In the genomic region with DNA sequence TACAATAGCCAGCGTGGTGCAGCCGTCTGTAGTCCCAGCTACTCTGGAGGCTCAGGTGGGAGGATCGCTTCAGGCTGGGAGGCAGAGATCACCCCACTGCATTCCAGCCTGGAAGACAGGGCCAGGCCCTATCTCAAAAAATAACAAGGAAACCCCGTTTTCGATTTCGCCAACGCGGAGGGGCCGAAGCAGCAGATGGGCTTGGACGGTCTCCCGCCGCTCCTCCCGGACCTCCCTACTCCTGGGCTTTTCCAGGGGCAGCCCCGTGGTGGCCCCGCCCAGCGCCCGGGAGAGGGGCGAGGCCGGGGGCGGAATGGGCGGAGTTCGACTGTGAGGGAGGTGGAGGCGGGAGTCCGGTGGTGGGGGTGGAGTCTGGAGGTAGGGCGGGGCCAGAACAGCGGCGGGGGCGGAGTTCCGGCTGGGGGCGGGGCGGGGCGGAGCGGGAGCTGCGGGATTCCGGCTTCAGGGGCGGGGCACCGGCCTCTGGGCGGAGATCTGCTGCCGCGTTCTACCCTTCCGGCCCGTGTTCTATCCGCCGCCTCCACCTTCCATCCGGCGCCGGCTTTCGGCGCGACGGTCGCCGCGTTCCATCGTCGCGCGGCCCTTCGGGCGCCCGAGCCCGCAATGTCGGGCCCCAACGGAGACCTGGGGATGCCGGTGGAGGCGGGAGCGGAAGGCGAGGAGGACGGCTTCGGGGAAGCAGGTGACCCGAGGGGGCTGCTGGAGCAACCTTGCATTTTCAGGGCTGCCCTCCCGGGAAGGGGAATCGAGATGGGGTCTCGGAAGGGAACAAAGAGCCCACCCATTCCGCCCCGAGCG, we compare ENCODE assay signal across 1 cellular context.
TF ChIP-seq lines count a peak whose summit lies in the region.

A gene with protein sequence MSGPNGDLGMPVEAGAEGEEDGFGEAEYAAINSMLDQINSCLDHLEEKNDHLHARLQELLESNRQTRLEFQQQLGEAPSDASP (plus strand): TSS at position 482 of the 819 bp plus-strand sequence. CDS start 143 bp downstream, at position 625.

TF ChIP-seq in GM12878, 131 proteins besides CTCF, POLR2A, EP300 and RAD21 (continued from another document and continues in another):
- TF ChIP-seq, protein P1, sequence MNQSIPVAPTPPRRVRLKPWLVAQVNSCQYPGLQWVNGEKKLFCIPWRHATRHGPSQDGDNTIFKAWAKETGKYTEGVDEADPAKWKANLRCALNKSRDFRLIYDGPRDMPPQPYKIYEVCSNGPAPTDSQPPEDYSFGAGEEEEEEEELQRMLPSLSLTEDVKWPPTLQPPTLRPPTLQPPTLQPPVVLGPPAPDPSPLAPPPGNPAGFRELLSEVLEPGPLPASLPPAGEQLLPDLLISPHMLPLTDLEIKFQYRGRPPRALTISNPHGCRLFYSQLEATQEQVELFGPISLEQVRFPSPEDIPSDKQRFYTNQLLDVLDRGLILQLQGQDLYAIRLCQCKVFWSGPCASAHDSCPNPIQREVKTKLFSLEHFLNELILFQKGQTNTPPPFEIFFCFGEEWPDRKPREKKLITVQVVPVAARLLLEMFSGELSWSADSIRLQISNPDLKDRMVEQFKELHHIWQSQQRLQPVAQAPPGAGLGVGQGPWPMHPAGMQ (IDR thresholded peaks at IDR 0.05; ENCODE audit: borderline replicate concordance): no peak
- TF ChIP-seq SREBF2 (IDR thresholded peaks at IDR 0.05; ENCODE audit: low read length) (no peak), FOXM1 (IDR thresholded peaks at IDR 0.05; ENCODE audit: low read depth, low read length) (no peak), SMAD1 (IDR thresholded peaks at IDR 0.05; ENCODE audit: low read depth, partially characterized antibody) (no peak), NFIC (IDR thresholded peaks at IDR 0.05; ENCODE audit: low read depth, low read length) (no peak), ESRRA (IDR thresholded peaks at IDR 0.05; ENCODE audit: low read length) (no peak), PAX5 (IDR thresholded peaks at IDR 0.05; ENCODE audit: borderline replicate concordance, low read depth, low read length) (0 out of 2 replicates have a peak, but pooled peaks have one; percentile 33), FOXK2 (IDR thresholded peaks at IDR 0.05) (no peak; the same call in 1 of the 2 replicates), SRF (IDR thresholded peaks at IDR 0.05; ENCODE audit: low read depth in 2 of 2, low read length in 2 of 2) (peak in 1 of 2 experiments; percentile 69; a peak in 2 of 4 replicates), SIN3A (IDR thresholded peaks at IDR 0.05; ENCODE audit: low read depth, low read length) (no peak), BCL11A (IDR thresholded peaks at IDR 0.05; ENCODE audit: low read depth, low read length) (no peak), STAT1 (conservative IDR thresholded peaks at IDR 0.05) (0 out of 2 replicates have a peak, but pooled peaks have one; percentile 32), JUND (IDR thresholded peaks at IDR 0.05; ENCODE audit: low read depth, low read length) (no peak), BHLHE40 (IDR thresholded peaks at IDR 0.05; ENCODE audit: borderline replicate concordance in 1 of 2, low read depth in 2 of 2, low read length in 1 of 2) (peak in 1 of 2 experiments; percentile 69; a peak in 2 of 4 replicates), STAT3 (IDR thresholded peaks at IDR 0.05; ENCODE audit: low read depth, low read length) (no peak), MYC (IDR thresholded peaks at IDR 0.05; ENCODE audit: insufficient read depth, insufficient read length, insufficient replicate concordance, low read length, severe bottlenecking) (no peak), NR2C1 (IDR thresholded peaks at IDR 0.05) (no peak), DPF2 (IDR thresholded peaks at IDR 0.05) (peak; percentile 33; the same call in 1 of the 2 replicates), HDGF (IDR thresholded peaks at IDR 0.05) (no peak), ZNF217 (IDR thresholded peaks at IDR 0.05) (no peak), BACH1 (IDR thresholded peaks at IDR 0.05; ENCODE audit: borderline replicate concordance) (no peak; the same call in 1 of the 2 replicates), ZNF207 (IDR thresholded peaks at IDR 0.05; ENCODE audit: borderline replicate concordance) (peak; percentile 77), BMI1 (IDR thresholded peaks at IDR 0.05; ENCODE audit: borderline replicate concordance) (no peak), RELA (IDR thresholded peaks at IDR 0.05; ENCODE audit: borderline replicate concordance, partially characterized antibody) (no peak), POU2F2 (IDR thresholded peaks at IDR 0.05; ENCODE audit: borderline replicate concordance, low read depth, low read length) (no peak), MYB (IDR thresholded peaks at IDR 0.05; ENCODE audit: borderline replicate concordance, low read depth, low read length) (no peak), YY1 (IDR thresholded peaks at IDR 0.05; ENCODE audit: low read depth, low read length) (peak; percentile 65), CHD1 (IDR thresholded peaks at IDR 0.05; ENCODE audit: low read depth, low read length) (no peak), KDM1A (IDR thresholded peaks at IDR 0.05; ENCODE audit: borderline replicate concordance) (no peak), RAD51 (IDR thresholded peaks at IDR 0.05) (no peak), CBX5 (IDR thresholded peaks at IDR 0.05; ENCODE audit: low read depth) (no peak), MEF2B (IDR thresholded peaks at IDR 0.05; ENCODE audit: partially characterized antibody, poor library complexity, severe bottlenecking) (no peak), TCF3 (IDR thresholded peaks at IDR 0.05; ENCODE audit: borderline replicate concordance, insufficient read depth, low read depth, low read length) (0 out of 2 replicates have a peak, but pooled peaks have one; percentile 27), HCFC1 (IDR thresholded peaks at IDR 0.05; ENCODE audit: low read length) (peak; percentile 58), MTA3 (IDR thresholded peaks at IDR 0.05; ENCODE audit: borderline replicate concordance, low read length) (no peak), ZNF24 (IDR thresholded peaks at IDR 0.05) (no peak), TBL1XR1 (IDR thresholded peaks at IDR 0.05; ENCODE audit: low read depth, low read length) (no peak), CBX3 (IDR thresholded peaks at IDR 0.05; ENCODE audit: borderline replicate concordance, low read depth) (no peak), IKZF2 (IDR thresholded peaks at IDR 0.05) (peak; percentile 77 to 84)
- TF ChIP-seq, protein P2, sequence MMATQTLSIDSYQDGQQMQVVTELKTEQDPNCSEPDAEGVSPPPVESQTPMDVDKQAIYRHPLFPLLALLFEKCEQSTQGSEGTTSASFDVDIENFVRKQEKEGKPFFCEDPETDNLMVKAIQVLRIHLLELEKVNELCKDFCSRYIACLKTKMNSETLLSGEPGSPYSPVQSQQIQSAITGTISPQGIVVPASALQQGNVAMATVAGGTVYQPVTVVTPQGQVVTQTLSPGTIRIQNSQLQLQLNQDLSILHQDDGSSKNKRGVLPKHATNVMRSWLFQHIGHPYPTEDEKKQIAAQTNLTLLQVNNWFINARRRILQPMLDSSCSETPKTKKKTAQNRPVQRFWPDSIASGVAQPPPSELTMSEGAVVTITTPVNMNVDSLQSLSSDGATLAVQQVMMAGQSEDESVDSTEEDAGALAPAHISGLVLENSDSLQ (IDR thresholded peaks at IDR 0.05): no peak
- TF ChIP-seq, protein P3, sequence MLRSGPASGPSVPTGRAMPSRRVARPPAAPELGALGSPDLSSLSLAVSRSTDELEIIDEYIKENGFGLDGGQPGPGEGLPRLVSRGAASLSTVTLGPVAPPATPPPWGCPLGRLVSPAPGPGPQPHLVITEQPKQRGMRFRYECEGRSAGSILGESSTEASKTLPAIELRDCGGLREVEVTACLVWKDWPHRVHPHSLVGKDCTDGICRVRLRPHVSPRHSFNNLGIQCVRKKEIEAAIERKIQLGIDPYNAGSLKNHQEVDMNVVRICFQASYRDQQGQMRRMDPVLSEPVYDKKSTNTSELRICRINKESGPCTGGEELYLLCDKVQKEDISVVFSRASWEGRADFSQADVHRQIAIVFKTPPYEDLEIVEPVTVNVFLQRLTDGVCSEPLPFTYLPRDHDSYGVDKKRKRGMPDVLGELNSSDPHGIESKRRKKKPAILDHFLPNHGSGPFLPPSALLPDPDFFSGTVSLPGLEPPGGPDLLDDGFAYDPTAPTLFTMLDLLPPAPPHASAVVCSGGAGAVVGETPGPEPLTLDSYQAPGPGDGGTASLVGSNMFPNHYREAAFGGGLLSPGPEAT (IDR thresholded peaks at IDR 0.05; ENCODE audit: low read depth): peak; percentile 64
- TF ChIP-seq, protein P4, sequence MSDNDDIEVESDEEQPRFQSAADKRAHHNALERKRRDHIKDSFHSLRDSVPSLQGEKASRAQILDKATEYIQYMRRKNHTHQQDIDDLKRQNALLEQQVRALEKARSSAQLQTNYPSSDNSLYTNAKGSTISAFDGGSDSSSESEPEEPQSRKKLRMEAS (IDR thresholded peaks at IDR 0.05; ENCODE audit: low read depth, low read length): peak; percentile 37; the same call in 1 of the 2 replicates
- TF ChIP-seq, protein P5, sequence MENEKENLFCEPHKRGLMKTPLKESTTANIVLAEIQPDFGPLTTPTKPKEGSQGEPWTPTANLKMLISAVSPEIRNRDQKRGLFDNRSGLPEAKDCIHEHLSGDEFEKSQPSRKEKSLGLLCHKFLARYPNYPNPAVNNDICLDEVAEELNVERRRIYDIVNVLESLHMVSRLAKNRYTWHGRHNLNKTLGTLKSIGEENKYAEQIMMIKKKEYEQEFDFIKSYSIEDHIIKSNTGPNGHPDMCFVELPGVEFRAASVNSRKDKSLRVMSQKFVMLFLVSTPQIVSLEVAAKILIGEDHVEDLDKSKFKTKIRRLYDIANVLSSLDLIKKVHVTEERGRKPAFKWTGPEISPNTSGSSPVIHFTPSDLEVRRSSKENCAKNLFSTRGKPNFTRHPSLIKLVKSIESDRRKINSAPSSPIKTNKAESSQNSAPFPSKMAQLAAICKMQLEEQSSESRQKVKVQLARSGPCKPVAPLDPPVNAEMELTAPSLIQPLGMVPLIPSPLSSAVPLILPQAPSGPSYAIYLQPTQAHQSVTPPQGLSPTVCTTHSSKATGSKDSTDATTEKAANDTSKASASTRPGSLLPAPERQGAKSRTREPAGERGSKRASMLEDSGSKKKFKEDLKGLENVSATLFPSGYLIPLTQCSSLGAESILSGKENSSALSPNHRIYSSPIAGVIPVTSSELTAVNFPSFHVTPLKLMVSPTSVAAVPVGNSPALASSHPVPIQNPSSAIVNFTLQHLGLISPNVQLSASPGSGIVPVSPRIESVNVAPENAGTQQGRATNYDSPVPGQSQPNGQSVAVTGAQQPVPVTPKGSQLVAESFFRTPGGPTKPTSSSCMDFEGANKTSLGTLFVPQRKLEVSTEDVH (IDR thresholded peaks at IDR 0.05; ENCODE audit: low read depth, partially characterized antibody): no peak
- TF ChIP-seq, protein P6, sequence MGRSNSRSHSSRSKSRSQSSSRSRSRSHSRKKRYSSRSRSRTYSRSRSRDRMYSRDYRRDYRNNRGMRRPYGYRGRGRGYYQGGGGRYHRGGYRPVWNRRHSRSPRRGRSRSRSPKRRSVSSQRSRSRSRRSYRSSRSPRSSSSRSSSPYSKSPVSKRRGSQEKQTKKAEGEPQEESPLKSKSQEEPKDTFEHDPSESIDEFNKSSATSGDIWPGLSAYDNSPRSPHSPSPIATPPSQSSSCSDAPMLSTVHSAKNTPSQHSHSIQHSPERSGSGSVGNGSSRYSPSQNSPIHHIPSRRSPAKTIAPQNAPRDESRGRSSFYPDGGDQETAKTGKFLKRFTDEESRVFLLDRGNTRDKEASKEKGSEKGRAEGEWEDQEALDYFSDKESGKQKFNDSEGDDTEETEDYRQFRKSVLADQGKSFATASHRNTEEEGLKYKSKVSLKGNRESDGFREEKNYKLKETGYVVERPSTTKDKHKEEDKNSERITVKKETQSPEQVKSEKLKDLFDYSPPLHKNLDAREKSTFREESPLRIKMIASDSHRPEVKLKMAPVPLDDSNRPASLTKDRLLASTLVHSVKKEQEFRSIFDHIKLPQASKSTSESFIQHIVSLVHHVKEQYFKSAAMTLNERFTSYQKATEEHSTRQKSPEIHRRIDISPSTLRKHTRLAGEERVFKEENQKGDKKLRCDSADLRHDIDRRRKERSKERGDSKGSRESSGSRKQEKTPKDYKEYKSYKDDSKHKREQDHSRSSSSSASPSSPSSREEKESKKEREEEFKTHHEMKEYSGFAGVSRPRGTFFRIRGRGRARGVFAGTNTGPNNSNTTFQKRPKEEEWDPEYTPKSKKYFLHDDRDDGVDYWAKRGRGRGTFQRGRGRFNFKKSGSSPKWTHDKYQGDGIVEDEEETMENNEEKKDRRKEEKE (IDR thresholded peaks at IDR 0.05): no peak
- TF ChIP-seq, protein P7, sequence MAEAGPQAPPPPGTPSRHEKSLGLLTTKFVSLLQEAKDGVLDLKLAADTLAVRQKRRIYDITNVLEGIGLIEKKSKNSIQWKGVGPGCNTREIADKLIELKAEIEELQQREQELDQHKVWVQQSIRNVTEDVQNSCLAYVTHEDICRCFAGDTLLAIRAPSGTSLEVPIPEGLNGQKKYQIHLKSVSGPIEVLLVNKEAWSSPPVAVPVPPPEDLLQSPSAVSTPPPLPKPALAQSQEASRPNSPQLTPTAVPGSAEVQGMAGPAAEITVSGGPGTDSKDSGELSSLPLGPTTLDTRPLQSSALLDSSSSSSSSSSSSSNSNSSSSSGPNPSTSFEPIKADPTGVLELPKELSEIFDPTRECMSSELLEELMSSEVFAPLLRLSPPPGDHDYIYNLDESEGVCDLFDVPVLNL (IDR thresholded peaks at IDR 0.05; ENCODE audit: low read depth, low read length): 0 out of 2 replicates have a peak, but pooled peaks have one; percentile 5
- TF ChIP-seq, protein P8, sequence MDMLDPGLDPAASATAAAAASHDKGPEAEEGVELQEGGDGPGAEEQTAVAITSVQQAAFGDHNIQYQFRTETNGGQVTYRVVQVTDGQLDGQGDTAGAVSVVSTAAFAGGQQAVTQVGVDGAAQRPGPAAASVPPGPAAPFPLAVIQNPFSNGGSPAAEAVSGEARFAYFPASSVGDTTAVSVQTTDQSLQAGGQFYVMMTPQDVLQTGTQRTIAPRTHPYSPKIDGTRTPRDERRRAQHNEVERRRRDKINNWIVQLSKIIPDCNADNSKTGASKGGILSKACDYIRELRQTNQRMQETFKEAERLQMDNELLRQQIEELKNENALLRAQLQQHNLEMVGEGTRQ (IDR thresholded peaks at IDR 0.05; ENCODE audit: borderline replicate concordance, low read depth, low read length): no peak
